In the genomic region with DNA sequence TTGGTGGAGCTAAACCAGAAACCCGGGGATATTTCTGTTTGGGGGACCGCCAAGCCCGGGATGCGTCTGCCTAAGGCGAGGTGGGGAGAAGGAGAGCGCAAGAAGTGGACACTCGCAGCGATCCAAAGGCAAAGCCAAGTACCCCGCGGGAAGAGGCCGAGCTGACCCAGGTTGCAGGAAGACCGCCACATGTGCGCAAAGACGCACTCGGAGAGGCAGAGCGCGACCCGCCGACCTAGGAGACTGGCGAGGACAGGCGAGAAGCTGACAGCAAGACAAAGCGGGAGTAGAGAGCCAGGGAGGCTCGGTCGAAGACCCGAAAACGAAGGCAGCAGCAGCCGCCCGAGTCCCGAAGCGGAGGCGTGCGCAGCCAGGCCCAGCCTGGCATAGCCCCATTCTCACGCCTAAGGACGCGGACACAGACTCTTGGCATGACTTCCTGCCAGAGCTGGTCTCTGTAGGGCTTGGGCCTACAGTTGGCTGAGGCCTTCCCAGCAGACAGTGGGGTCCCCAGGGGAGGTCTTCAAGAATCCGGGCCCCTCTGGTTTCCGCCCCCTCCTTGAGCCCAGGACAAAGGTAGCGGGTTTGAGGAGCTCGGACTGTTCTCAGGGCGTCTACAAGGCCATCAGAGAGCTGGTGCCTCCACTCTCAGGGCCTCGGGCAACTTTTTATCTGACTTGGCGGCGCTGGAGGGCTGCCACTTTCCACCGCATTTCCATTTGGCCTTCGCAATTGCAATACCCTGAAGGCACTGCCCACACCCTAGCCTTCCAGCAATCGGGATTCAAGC, we compare ENCODE assay signal across 1 cellular context.
TF ChIP-seq lines count a peak whose summit lies in the region.

No MANE protein-coding gene starts in this region.

TF ChIP-seq in H1, 55 proteins besides CTCF, POLR2A, EP300 and RAD21:
- peak; percentile 70; the same call in 1 of the 2 replicates for TF ChIP-seq SUZ12 (IDR thresholded peaks at IDR 0.05; ENCODE audit: low read length)
- TF ChIP-seq BACH1 (IDR thresholded peaks at IDR 0.05; ENCODE audit: low read length): no peak
- 0 out of 2 replicates have a peak, but pooled peaks have one; percentile 46 for TF ChIP-seq MAX (IDR thresholded peaks at IDR 0.05)
- TF ChIP-seq NANOG (IDR thresholded peaks at IDR 0.05; ENCODE audit: insufficient read depth, low read depth, low read length, poor library complexity, severe bottlenecking): no peak
- TF ChIP-seq RNF2 (IDR thresholded peaks at IDR 0.05; ENCODE audit: borderline replicate concordance, low read depth, low read length, missing control alignments, poor library complexity, severe bottlenecking): peak; percentile 16
- TF ChIP-seq CREB1 (IDR thresholded peaks at IDR 0.05): no peak
- TF ChIP-seq EZH2 (IDR thresholded peaks at IDR 0.05; ENCODE audit: low read depth, low read length, severe bottlenecking): peak; percentile 59
